Comparison of ENCODE assay signal across 8 cellular contexts in the genomic region with DNA sequence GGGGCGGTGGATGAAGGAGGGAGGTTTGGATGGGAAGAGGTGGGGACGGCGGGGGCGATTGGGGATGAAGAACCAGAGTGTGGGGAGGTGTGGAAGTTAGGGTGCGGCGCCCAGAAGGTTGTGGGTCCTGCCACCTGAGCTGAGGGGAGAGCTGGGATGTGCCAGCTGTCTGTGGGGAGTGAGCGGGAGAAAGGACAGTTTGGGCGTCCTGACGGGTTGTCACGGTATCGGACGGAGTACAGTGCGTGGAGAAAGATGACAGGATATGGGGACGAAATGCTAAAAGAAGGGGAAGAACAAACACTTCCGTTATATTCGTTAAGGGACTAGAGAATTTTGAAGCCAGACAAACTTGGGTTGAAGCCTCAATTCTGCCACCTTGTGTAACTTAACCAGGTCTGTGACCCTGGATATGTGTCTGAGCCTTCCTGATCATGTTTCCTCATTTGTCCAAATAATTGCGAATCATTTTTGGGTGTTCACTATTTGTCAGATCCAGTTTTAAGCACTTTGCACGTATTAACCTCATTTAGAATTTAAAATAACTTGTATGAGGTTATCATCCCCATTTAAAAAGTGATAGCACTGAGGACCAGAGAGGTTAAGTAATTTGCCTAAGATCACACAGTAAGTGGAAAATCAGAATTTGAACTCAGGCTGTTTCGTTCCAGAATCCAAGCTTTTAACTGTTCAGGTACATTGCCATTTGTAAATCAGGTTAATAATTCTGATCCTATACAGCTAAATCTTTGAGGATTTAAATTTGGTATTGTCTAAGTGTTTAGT. TPM values are rescaled to one million over a fixed set of nuclear protein-coding genes. Genes with fewer than 3 reads are reported as not detected.
DNase-seq lines count a peak whose midpoint lies in the region; ATAC-seq and TF ChIP-seq lines count a peak whose summit lies in the region.

No MANE protein-coding gene starts in this region.

- no peak overlapping the region for H3K4me3 ChIP-seq in KMS-11 (IDR thresholded peaks at IDR 0.05; ENCODE audit: insufficient read depth, low read depth, low read length)
- H3K4me3 ChIP-seq in iPS DF 6.9 (ENCODE audit: low read length): peak overlapping the region; percentile 73; the same call in 1 of the 2 replicates

- H3K36me3 Mint-ChIP-seq in activated T-helper 2 cell treated with anti-CD3 and anti-CD28 coated beads, Interferon-gamma antibody, Interleukin-2, Interleukin-4, amounts not matched to agents 10 μg/mL and 5 μg/mL and 100 μg/mL, durations not matched to agents 14 hours and 24 hours and 36 hours (ENCODE audit: low read depth): peaks cover 14% of the 10 kb centered on the region

- no peak for TF ChIP-seq CTCF in KMS-11 (conservative IDR thresholded peaks at IDR 0.05; ENCODE audit: low read depth, low read length)

- peak; percentile 14 for ATAC-seq in GM21447 (IDR thresholded peaks at IDR 0.05; ENCODE audit: unreplicated experiment)

- H3K27ac ChIP-seq in KMS-11 (peak overlapping the region; percentile 94), iPS DF 6.9 (ENCODE audit: low read length) (no peak overlapping the region)

- H3K4me1 ChIP-seq in KMS-11 (ENCODE audit: low read depth, poor library complexity, severe bottlenecking): peaks cover 38% of the 10 kb centered on the region
- no peaks in the 10 kb centered on the region for H3K4me1 ChIP-seq in iPS DF 6.9 (ENCODE audit: control insufficient read depth, insufficient read depth, low read length)

- H3K9me3 Mint-ChIP-seq in activated T-helper 2 cell treated with anti-CD3 and anti-CD28 coated beads, Interferon-gamma antibody, Interleukin-2, Interleukin-4, amounts not matched to agents 10 μg/mL and 5 μg/mL and 100 μg/mL, durations not matched to agents 14 hours and 24 hours and 36 hours: peaks cover 1% of the 10 kb centered on the region

- H3K27me3 ChIP-seq in KMS-11 (ENCODE audit: insufficient read depth, low read depth) (no peaks in the 10 kb centered on the region), iPS DF 6.9 (ENCODE audit: control insufficient read depth, insufficient read depth, low read length) (peaks cover 21% of the 10 kb centered on the region)

- peaks cover 34% of the 10 kb centered on the region for H3K4me1 Mint-ChIP-seq in activated T-helper 2 cell treated with anti-CD3 and anti-CD28 coated beads, Interferon-gamma antibody, Interleukin-2, Interleukin-4, amounts not matched to agents 10 μg/mL and 5 μg/mL and 100 μg/mL, durations not matched to agents 14 hours and 24 hours and 36 hours (ENCODE audit: low read depth)

- H3K4me2 ChIP-seq in KMS-11: peak overlapping the region; percentile 90

- no CpG with 5 or more reads among the region's 19 CpGs for WGBS in iPS DF 6.9 (ENCODE audit: insufficient coverage, insufficient read length)

- no peaks in the 10 kb centered on the region for H3K9me3 ChIP-seq in iPS DF 6.9 (ENCODE audit: control insufficient read depth, insufficient read depth, low read length)

- peaks cover 15% of the 10 kb centered on the region; the same call in 1 of the 2 replicates for H3K79me2 ChIP-seq in KMS-11 (ENCODE audit: insufficient read depth, low read depth)

- peak overlapping the region; percentile 73 for H2AFZ ChIP-seq in KMS-11 (ENCODE audit: low read depth)

- no peaks in the 10 kb centered on the region for H3K27me3 Mint-ChIP-seq in activated T-helper 2 cell treated with anti-CD3 and anti-CD28 coated beads, Interferon-gamma antibody, Interleukin-2, Interleukin-4, amounts not matched to agents 10 μg/mL and 5 μg/mL and 100 μg/mL, durations not matched to agents 14 hours and 24 hours and 36 hours (ENCODE audit: low read depth)

- H4K20me1 ChIP-seq in KMS-11 (ENCODE audit: insufficient read depth): no peaks in the 10 kb centered on the region

- no peaks in the 10 kb centered on the region for H3K36me3 ChIP-seq in KMS-11 (ENCODE audit: insufficient read depth)
- H3K36me3 ChIP-seq in iPS DF 6.9 (ENCODE audit: control insufficient read depth, insufficient read depth, low read length): no peaks in the 10 kb centered on the region

- peak overlapping the region; percentile 100 for H3K4me3 Mint-ChIP-seq in activated T-helper 2 cell treated with anti-CD3 and anti-CD28 coated beads, Interferon-gamma antibody, Interleukin-2, Interleukin-4, amounts not matched to agents 10 μg/mL and 5 μg/mL and 100 μg/mL, durations not matched to agents 14 hours and 24 hours and 36 hours (ENCODE audit: low read depth)

- peak overlapping the region; percentile 98 for H3K27ac Mint-ChIP-seq in activated T-helper 2 cell treated with anti-CD3 and anti-CD28 coated beads, Interferon-gamma antibody, Interleukin-2, Interleukin-4, amounts not matched to agents 10 μg/mL and 5 μg/mL and 100 μg/mL, durations not matched to agents 14 hours and 24 hours and 36 hours

- H3K9ac ChIP-seq in KMS-11: peak overlapping the region; percentile 99

- DNase-seq in DMS 273 (lab: John Stamatoyannopoulos, UW; ENCODE audit: unreplicated experiment) (peak; percentile 76), DMS 273 treated with DMSO at 0.1 percent for 48 hours (lab: John Stamatoyannopoulos, UW) (no peak), iPS DF 6.9 (ENCODE audit: low read depth, low spot score) (no peak), islet precursor cell (no peak)
- DNase-seq in activated T-helper 2 cell treated with anti-CD3 and anti-CD28 coated beads, Interferon-gamma antibody, Interleukin-2, Interleukin-4, amounts not matched to agents 10 μg/mL and 5 μg/mL and 100 μg/mL, durations not matched to agents 14 hours and 24 hours and 36 hours (ENCODE audit: low spot score): no peak
- DNase-seq in stimulated activated CD8-positive, alpha-beta memory T cell treated with anti-CD3 and anti-CD28 coated beads, Interleukin-4, amount 100 ng/mL, for 48 hours: peak; percentile 68

- intact Hi-C loops in activated T-helper 2 cell treated with anti-CD3 and anti-CD28 coated beads, Interferon-gamma antibody, Interleukin-2, Interleukin-4, amounts not matched to agents 10 μg/mL and 5 μg/mL and 100 μg/mL, durations not matched to agents 14 hours and 24 hours and 36 hours (cut with micrococcal nuclease): loop anchor here (2.0 kb wide), 2 partner anchors 149 to 231 kb away; a partner anchor contains a TSS

RNA-seq across cellular contexts. Expression of a gene that starts 0.7 kb away (rescaled TPM):
- total RNA-seq in activated T-helper 2 cell treated with anti-CD3 and anti-CD28 coated beads, Interferon-gamma antibody, Interleukin-2, Interleukin-4, amounts not matched to agents 10 μg/mL and 5 μg/mL and 100 μg/mL, durations not matched to agents 14 hours and 24 hours and 36 hours: 67.6 and 68.4 TPM in 2 replicates

RNA-seq across cellular contexts. Expression of a gene that starts 25.4 kb away (rescaled TPM):
- total RNA-seq in activated T-helper 2 cell treated with anti-CD3 and anti-CD28 coated beads, Interferon-gamma antibody, Interleukin-2, Interleukin-4, amounts not matched to agents 10 μg/mL and 5 μg/mL and 100 μg/mL, durations not matched to agents 14 hours and 24 hours and 36 hours: 0.82 and 1.8 TPM in 2 replicates

Comparison
In these comparisons a context has a peak if more than half of its experiments do, and no peak if none do; other contexts are left out.
1. DNase-seq: peak in DMS 273 (single experiment) and stimulated activated CD8-positive, alpha-beta memory T cell treated with anti-CD3 and anti-CD28 coated beads, Interleukin-4, amount 100 ng/mL, for 48 hours (single experiment); none in DMS 273 treated with DMSO at 0.1 percent for 48 hours (single experiment), activated T-helper 2 cell treated with anti-CD3 and anti-CD28 coated beads, Interferon-gamma antibody, Interleukin-2, Interleukin-4, amounts not matched to agents 10 μg/mL and 5 μg/mL and 100 μg/mL, durations not matched to agents 14 hours and 24 hours and 36 hours (single experiment), iPS DF 6.9 (single experiment) and islet precursor cell (single experiment).